ENCODE assay signal across 8 cellular contexts in the genomic region with DNA sequence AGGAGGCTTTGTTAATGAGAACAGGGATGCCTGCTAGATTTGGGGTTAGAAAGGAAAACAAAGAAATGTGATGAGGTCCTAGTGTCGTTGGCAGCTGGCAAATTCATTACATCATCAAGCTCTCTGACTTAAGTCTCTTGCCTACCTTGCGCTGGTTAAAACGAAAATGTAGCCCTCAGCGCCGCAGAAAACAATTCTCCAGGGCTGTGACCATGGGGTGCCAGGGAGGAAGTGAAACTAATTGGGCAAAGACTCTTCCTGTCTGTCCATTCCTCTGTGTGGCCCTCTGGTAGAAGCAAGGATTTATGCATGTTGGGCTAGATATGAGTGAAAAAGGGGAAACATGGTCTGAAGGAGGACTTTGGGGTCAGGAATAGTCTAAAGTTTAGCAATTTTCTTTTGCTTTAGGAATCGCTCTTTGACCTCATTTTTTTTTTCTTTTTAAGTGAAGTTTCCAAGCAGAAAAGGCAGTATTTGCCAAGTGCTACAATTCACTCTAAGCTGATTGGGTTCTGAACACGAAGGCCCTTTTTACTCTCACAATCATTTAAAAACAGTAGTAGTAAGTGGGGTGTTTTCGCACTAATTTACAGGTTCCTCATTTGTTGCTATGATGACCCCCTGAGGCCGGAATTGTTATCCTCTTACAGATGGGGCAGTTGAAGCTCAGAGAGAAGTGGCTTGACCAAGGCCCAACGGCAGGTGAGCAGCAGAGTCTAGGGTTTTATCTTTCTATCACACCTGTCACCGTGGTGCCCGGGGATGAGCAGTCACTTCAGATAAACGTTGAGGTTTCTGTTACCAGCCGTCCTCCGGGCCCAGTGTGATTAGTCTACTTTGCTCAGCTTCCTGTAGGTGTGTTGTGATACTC. TPM values are rescaled to one million over a fixed set of nuclear protein-coding genes. Genes with fewer than 3 reads are reported as not detected.
DNase-seq lines count a peak whose midpoint lies in the region; ATAC-seq, FAIRE-seq and TF ChIP-seq lines count a peak whose summit lies in the region.

No MANE protein-coding gene starts in this region.

- peak in 2 of 3 donors; percentile 82 to 89 for DNase-seq in Peyer's patch
- peak; percentile 36 for DNase-seq in colonic mucosa
- DNase-seq in stimulated activated CD8-positive, alpha-beta memory T cell treated with anti-CD3 and anti-CD28 coated beads, Interleukin-12 subunit alpha, Interleukin-12 subunit beta, amount 100 ng/mL, for 1 hour (ENCODE audit: low read depth), result peak; percentile 63
- no peak for DNase-seq in WERI-Rb-1
- DNase-seq in islet precursor cell, result no peak
- no peak for DNase-seq in frontal cortex (ENCODE audit: low spot score in 2 of 2)
- no peak for DNase-seq in SKM-1 treated with dmso at 0.1 percent for 144 hours (lab: John Stamatoyannopoulos, UW; ENCODE audit: unreplicated experiment)

- FAIRE-seq in frontal cortex (lab: Jason Lieb, UNC), result no peak

- H3K4me3 ChIP-seq in Peyer's patch (no peak overlapping the region), colonic mucosa (no peak overlapping the region), WERI-Rb-1 (ENCODE audit: low read depth, low read length) (no peak overlapping the region)

- intact Hi-C loops in colonic mucosa (cut with DNase I), result no loop called here

- H3K27me3 ChIP-seq in Peyer's patch (no peaks in the 10 kb centered on the region), colonic mucosa (no peaks in the 10 kb centered on the region), WERI-Rb-1 (ENCODE audit: insufficient read depth, low read depth, severe bottlenecking) (no peaks in the 10 kb centered on the region)

- peak overlapping the region; percentile 39 to 82 (median 74) for H3K27ac ChIP-seq in Peyer's patch
- peak overlapping the region; percentile 30 for H3K27ac ChIP-seq in colonic mucosa
- no peak overlapping the region for H3K27ac ChIP-seq in WERI-Rb-1

- peak; percentile 37 for ATAC-seq in GM19324 (IDR thresholded peaks at IDR 0.05; ENCODE audit: low FRiP score, unreplicated experiment)

- H3K9me3 ChIP-seq in Peyer's patch, result no peaks in the 10 kb centered on the region
- no peaks in the 10 kb centered on the region for H3K9me3 ChIP-seq in colonic mucosa
- H3K9me3 ChIP-seq in WERI-Rb-1 (ENCODE audit: severe bottlenecking), result no peaks in the 10 kb centered on the region

- TF ChIP-seq CTCF in Peyer's patch (IDR thresholded peaks at IDR 0.05) (no peak), colonic mucosa (IDR thresholded peaks at IDR 0.05) (no peak), WERI-Rb-1 (IDR thresholded peaks at IDR 0.05; ENCODE audit: low read depth, low read length) (no peak)

- no peak for TF ChIP-seq POLR2A in Peyer's patch (IDR thresholded peaks at IDR 0.05)

- peaks cover 0 to 24% (median 10%) of the 10 kb centered on the region in 4 donors for H3K4me1 ChIP-seq in Peyer's patch
- H3K4me1 ChIP-seq in colonic mucosa, result no peaks in the 10 kb centered on the region

- H3K36me3 ChIP-seq in Peyer's patch, result no peaks in the 10 kb centered on the region
- no peaks in the 10 kb centered on the region for H3K36me3 ChIP-seq in colonic mucosa
- no peaks in the 10 kb centered on the region for H3K36me3 ChIP-seq in WERI-Rb-1

- no peak overlapping the region for H3K9ac ChIP-seq in colonic mucosa (ENCODE audit: low read depth in 2 of 2, low read length in 2 of 2)

RNA-seq across cellular contexts. Expression of a gene that starts 27.3 kb away (rescaled TPM):
- not detected for total RNA-seq in Peyer's patch
- not detected for total RNA-seq in colonic mucosa
- not detected for total RNA-seq in frontal cortex

Comparison
In these comparisons a context has a peak if more than half of its experiments do, and no peak if none do; other contexts are left out.
1. DNase-seq: peak in Peyer's patch (2 of 3), colonic mucosa (single experiment) and stimulated activated CD8-positive, alpha-beta memory T cell treated with anti-CD3 and anti-CD28 coated beads, Interleukin-12 subunit alpha, Interleukin-12 subunit beta, amount 100 ng/mL, for 1 hour (single experiment); none in WERI-Rb-1 (single experiment), islet precursor cell (single experiment), frontal cortex (0 of 2) and SKM-1 treated with dmso at 0.1 percent for 144 hours (single experiment).